Comparison of ENCODE assay signal across 8 cellular contexts in the genomic region with DNA sequence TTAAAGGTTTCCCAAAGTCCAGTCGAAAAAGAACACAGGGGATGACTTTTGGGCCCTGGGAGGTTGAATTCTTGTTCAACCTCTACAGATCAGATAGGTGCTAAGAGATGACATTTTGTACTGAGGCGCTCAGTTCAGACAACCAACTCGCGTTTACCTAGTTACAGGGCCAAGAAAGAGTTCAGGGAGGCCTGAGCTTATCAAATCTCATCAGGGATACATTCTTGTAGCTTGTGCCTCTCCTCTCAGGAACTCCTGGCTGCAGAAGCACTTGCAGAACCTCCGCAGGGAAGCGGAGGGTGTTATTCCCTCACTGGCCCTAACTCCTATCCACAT. TPM values are rescaled to one million over a fixed set of nuclear protein-coding genes. Genes with fewer than 3 reads are reported as not detected.
DNase-seq lines count a peak whose midpoint lies in the region; TF ChIP-seq lines count a peak whose summit lies in the region.

No MANE protein-coding gene starts in this region.

- H3K9me3 Mint-ChIP-seq in activated T-cell treated with anti-CD3 and anti-CD28 coated beads, Interleukin-2, amount 50 U/mL, for 24 hours, result peaks cover 51% of the 10 kb centered on the region
- peaks cover 31% of the 10 kb centered on the region for H3K9me3 Mint-ChIP-seq in type B pancreatic cell

- H3K27ac ChIP-seq in liver (ENCODE audit: low read depth in 1 of 2, low read length in 2 of 2), result no peak overlapping the region

- peak overlapping the region; percentile 96 for H3K4me3 ChIP-seq in astrocyte of the cerebellum (ENCODE audit: low read depth, low read length)
- peak overlapping the region; percentile 80 to 98 (median 96) for H3K4me3 ChIP-seq in liver (ENCODE audit: low read depth in 1 of 3, low read length in 3 of 3)

- peaks cover 11 to 37% (median 34%) of the 10 kb centered on the region in 4 donors for H3K36me3 ChIP-seq in liver (ENCODE audit: control insufficient read depth in 4 of 4, insufficient read depth in 3 of 4, low read depth in 1 of 4, low read length in 3 of 4)

- H3K27ac Mint-ChIP-seq in activated T-cell treated with anti-CD3 and anti-CD28 coated beads, Interleukin-2, amount 50 U/mL, for 24 hours, result peak overlapping the region; percentile 94
- peak overlapping the region; percentile 94 for H3K27ac Mint-ChIP-seq in type B pancreatic cell

- peaks cover 7 to 41% (median 27%) of the 10 kb centered on the region in 4 donors for H3K9me3 ChIP-seq in liver (ENCODE audit: control insufficient read depth in 4 of 4, low read length in 3 of 4)

- peak overlapping the region in 1 of 2 donors; percentile 92 for H3K9ac ChIP-seq in liver (ENCODE audit: low read depth in 1 of 2, low read length in 2 of 2)

- in situ Hi-C loops in astrocyte of the cerebellum (cut with HindIII; ENCODE audit: low sequenced_read_pairs), result no loop called here

- WGBS in liver, result 30% methylated on average over 6 of the region's 6 CpGs

- TF ChIP-seq RAD21 in liver (IDR thresholded peaks at IDR 0.05), result no peak

- peak overlapping the region; percentile 96 for H3K4me3 Mint-ChIP-seq in activated T-cell treated with anti-CD3 and anti-CD28 coated beads, Interleukin-2, amount 50 U/mL, for 24 hours
- peak overlapping the region; percentile 93 for H3K4me3 Mint-ChIP-seq in type B pancreatic cell

- H3K4me1 Mint-ChIP-seq in activated T-cell treated with anti-CD3 and anti-CD28 coated beads, Interleukin-2, amount 50 U/mL, for 24 hours (ENCODE audit: low read depth), result peaks cover 26% of the 10 kb centered on the region
- H3K4me1 Mint-ChIP-seq in type B pancreatic cell (ENCODE audit: unreplicated experiment), result peaks cover 15% of the 10 kb centered on the region

- no peaks in the 10 kb centered on the region for H3K27me3 Mint-ChIP-seq in activated T-cell treated with anti-CD3 and anti-CD28 coated beads, Interleukin-2, amount 50 U/mL, for 24 hours
- H3K27me3 Mint-ChIP-seq in type B pancreatic cell, result no peaks in the 10 kb centered on the region

- H3K27me3 ChIP-seq in liver (ENCODE audit: control insufficient read depth in 4 of 4, insufficient read depth in 4 of 4, low read length in 3 of 4), result no peaks in the 10 kb centered on the region

- peaks cover 3 to 12% (median 9%) of the 10 kb centered on the region in 4 donors for H3K4me1 ChIP-seq in liver (ENCODE audit: control insufficient read depth in 4 of 4, insufficient read depth in 4 of 4, low read length in 3 of 4)

- no peak for TF ChIP-seq CTCF in astrocyte of the cerebellum (IDR thresholded peaks at IDR 0.05; ENCODE audit: low read depth, low read length, missing control alignments)
- TF ChIP-seq CTCF in liver (IDR thresholded peaks at IDR 0.05; ENCODE audit: low read depth, low read length, missing input control), result no peak
- no peak for TF ChIP-seq CTCF in type B pancreatic cell (conservative IDR thresholded peaks at IDR 0.05)

- peaks cover 72% of the 10 kb centered on the region for H3K36me3 Mint-ChIP-seq in activated T-cell treated with anti-CD3 and anti-CD28 coated beads, Interleukin-2, amount 50 U/mL, for 24 hours (ENCODE audit: low read depth)
- H3K36me3 Mint-ChIP-seq in type B pancreatic cell, result peaks cover 51% of the 10 kb centered on the region

- no peak for DNase-seq in activated T-cell treated with anti-CD3 and anti-CD28 coated beads, Interleukin-2, amount 50 U/mL, for 24 hours
- DNase-seq in activated T-cell treated with anti-CD3 and anti-CD28 coated beads, Interleukin-2, amount 50 U/mL, for 48 hours, result no peak
- DNase-seq in astrocyte of the cerebellum (ENCODE audit: low read depth), result no peak
- DNase-seq in type B pancreatic cell (ENCODE audit: extremely low spot score, unreplicated experiment), result no peak
- no peak for DNase-seq in Ammon's horn (ENCODE audit: low spot score)
- DNase-seq in DMS79 treated with DMSO at 0.1 percent for 48 hours (lab: John Stamatoyannopoulos, UW), result no peak
- DNase-seq in NCI-H2196 treated with DMSO at 0.1 percent for 48 hours (lab: John Stamatoyannopoulos, UW; ENCODE audit: unreplicated experiment), result no peak

TF ChIP-seq in liver, 16 proteins besides CTCF, POLR2A, EP300 and RAD21:
- TF ChIP-seq, protein P1, sequence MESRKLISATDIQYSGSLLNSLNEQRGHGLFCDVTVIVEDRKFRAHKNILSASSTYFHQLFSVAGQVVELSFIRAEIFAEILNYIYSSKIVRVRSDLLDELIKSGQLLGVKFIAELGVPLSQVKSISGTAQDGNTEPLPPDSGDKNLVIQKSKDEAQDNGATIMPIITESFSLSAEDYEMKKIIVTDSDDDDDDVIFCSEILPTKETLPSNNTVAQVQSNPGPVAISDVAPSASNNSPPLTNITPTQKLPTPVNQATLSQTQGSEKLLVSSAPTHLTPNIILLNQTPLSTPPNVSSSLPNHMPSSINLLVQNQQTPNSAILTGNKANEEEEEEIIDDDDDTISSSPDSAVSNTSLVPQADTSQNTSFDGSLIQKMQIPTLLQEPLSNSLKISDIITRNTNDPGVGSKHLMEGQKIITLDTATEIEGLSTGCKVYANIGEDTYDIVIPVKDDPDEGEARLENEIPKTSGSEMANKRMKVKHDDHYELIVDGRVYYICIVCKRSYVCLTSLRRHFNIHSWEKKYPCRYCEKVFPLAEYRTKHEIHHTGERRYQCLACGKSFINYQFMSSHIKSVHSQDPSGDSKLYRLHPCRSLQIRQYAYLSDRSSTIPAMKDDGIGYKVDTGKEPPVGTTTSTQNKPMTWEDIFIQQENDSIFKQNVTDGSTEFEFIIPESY (IDR thresholded peaks at IDR 0.05), result no peak
- no peak for TF ChIP-seq TAF1 (conservative IDR thresholded peaks at IDR 0.05)
- no peak for TF ChIP-seq FOXA1 (IDR thresholded peaks at IDR 0.05)
- TF ChIP-seq HNF4A (conservative IDR thresholded peaks at IDR 0.05), result peak; percentile 61 to 67

RNA-seq across cellular contexts. Expression of a gene that starts 0.8 kb away (rescaled TPM):
- total RNA-seq in liver (10 to 100 TPM in 1 of 2 donors, 1 to 10 TPM in 1; 8.7 to 20.3 TPM), type B pancreatic cell (ENCODE audit: low replicate concordance) (23.9 and 29.6 TPM in 2 replicates)
- 1 to 10 TPM; 2.0 to 4.1 TPM for polyA plus RNA-seq in liver

RNA-seq across cellular contexts. Expression of a gene that starts 20.0 kb away (rescaled TPM):
- total RNA-seq in liver (1 to 10 TPM; 2.4 to 9.3 TPM), type B pancreatic cell (ENCODE audit: low replicate concordance) (5.9 and 7.8 TPM in 2 replicates)
- polyA plus RNA-seq in liver, result 1 to 10 TPM in 1 of 2 donors, under 1 TPM in 1; 0.78 to 1.6 TPM

RNA-seq across cellular contexts. Expression of a gene that starts 22.0 kb away (rescaled TPM):
- total RNA-seq in liver (10 to 100 TPM; 10.4 to 11.8 TPM), type B pancreatic cell (ENCODE audit: low replicate concordance) (19.6 and 25.3 TPM in 2 replicates)
- 1 to 10 TPM; 2.3 to 3.1 TPM for polyA plus RNA-seq in liver

RNA-seq across cellular contexts. Expression of a gene that starts 38.4 kb away (rescaled TPM):
- total RNA-seq in liver, result 1 to 10 TPM; 2.2 to 4.7 TPM
- polyA plus RNA-seq in liver, result under 1 TPM; 0.32 to 0.36 TPM
- 13.2 and 15.4 TPM in 2 replicates for total RNA-seq in type B pancreatic cell (ENCODE audit: low replicate concordance)
